ENCODE assay signal across 8 cellular contexts in genomic region chr10:79146611-79147130, GRCh38.
DNase-seq lines count a peak whose midpoint lies in the region; ATAC-seq and TF ChIP-seq lines count a peak whose summit lies in the region.

No MANE protein-coding gene starts in this region.

- no peak for TF ChIP-seq EP300 in ovary (IDR thresholded peaks at IDR 0.05)

- H3K4me1 ChIP-seq in ovary (ENCODE audit: insufficient read depth): peaks cover 62% of the 10 kb centered on the region

- POLR2A ChIA-PET in HEK293T (lab: Yijun Ruan, JAX): no interaction called here

- no peaks in the 10 kb centered on the region for H3K36me3 ChIP-seq in ovary

- no peak overlapping the region for H3K4me3 ChIP-seq in AG10803 (ENCODE audit: low read length)
- H3K4me3 ChIP-seq in fibroblast of the aortic adventitia (ENCODE audit: low read depth, low read length): no peak overlapping the region
- H3K4me3 ChIP-seq in ovary: no peak overlapping the region

- intact Hi-C loops in ovary (cut with DNase I): loop anchor here in 2 of 4 donors (5.0 kb wide), 1 partner anchor 74 kb away; no protein-coding TSS in a partner anchor

- H3K27me3 ChIP-seq in ovary: no peaks in the 10 kb centered on the region

- H3K9me3 ChIP-seq in ovary: no peaks in the 10 kb centered on the region

- WGBS in ovary, 3 donors: 24 to 47% (median 38%) methylated on average over 13 of the region's 13 CpGs

- DNase-seq in AG10803 (ENCODE audit: low read depth) (peak; percentile 80), RPMI8226 (peak; percentile 9), fibroblast of the aortic adventitia (ENCODE audit: low read depth) (peak; percentile 63), ovary (peak; percentile 64 to 76 (median 66)), HEK293T (ENCODE audit: extremely low spot score) (no peak), AG20443 (ENCODE audit: low spot score) (no peak)
- no peak for DNase-seq in NK-92 treated with Interleukin-12 subunit alpha and Interleukin-12 subunit beta, amount 100 ng/mL, for 24 hours (lab: John Stamatoyannopoulos, UW)

- no peak for ATAC-seq in HG02970 (IDR thresholded peaks at IDR 0.05; ENCODE audit: low FRiP score, unreplicated experiment)

- TF ChIP-seq POLR2A in ovary (IDR thresholded peaks at IDR 0.05): no peak

- TF ChIP-seq CTCF in AG10803 (conservative IDR thresholded peaks at IDR 0.05; ENCODE audit: low read length): peak; percentile 22
- TF ChIP-seq CTCF in fibroblast of the aortic adventitia (IDR thresholded peaks at IDR 0.05; ENCODE audit: insufficient read depth, low read length): peak; percentile 28
- peak in 2 of 3 donors; percentile 32 to 40 for TF ChIP-seq CTCF in ovary (IDR thresholded peaks at IDR 0.05)

- H3K27ac ChIP-seq in ovary: peak overlapping the region; percentile 28 to 74

- CTCF ChIA-PET in HEK293T (lab: Yijun Ruan, JAX): no interaction called here

TF ChIP-seq in HEK293T, 16 proteins besides CTCF, POLR2A, EP300 and RAD21:
- TF ChIP-seq PKNOX1 (IDR thresholded peaks at IDR 0.05): no peak
- TF ChIP-seq ARNT (IDR thresholded peaks at IDR 0.05): no peak
- TF ChIP-seq TARDBP (IDR thresholded peaks at IDR 0.05): no peak
- TF ChIP-seq SUZ12 (IDR thresholded peaks at IDR 0.05): no peak
- TF ChIP-seq ZNF384 (IDR thresholded peaks at IDR 0.05): no peak
- no peak for TF ChIP-seq ELF4 (IDR thresholded peaks at IDR 0.05)
- no peak for TF ChIP-seq HDGF (IDR thresholded peaks at IDR 0.05; ENCODE audit: borderline replicate concordance)
- TF ChIP-seq FOXK2 (IDR thresholded peaks at IDR 0.05): no peak
- no peak for TF ChIP-seq CTBP1 (IDR thresholded peaks at IDR 0.05; ENCODE audit: borderline replicate concordance)
- TF ChIP-seq FOXA1 (IDR thresholded peaks at IDR 0.05): no peak
- no peak for TF ChIP-seq LEF1 (IDR thresholded peaks at IDR 0.05; ENCODE audit: borderline replicate concordance)
- TF ChIP-seq FOXM1 (IDR thresholded peaks at IDR 0.05; ENCODE audit: borderline replicate concordance): no peak
- no peak for TF ChIP-seq BHLHE40 (IDR thresholded peaks at IDR 0.05; ENCODE audit: borderline replicate concordance)
- no peak for TF ChIP-seq NFRKB (IDR thresholded peaks at IDR 0.05)
- TF ChIP-seq SP1 (IDR thresholded peaks at IDR 0.05): no peak
- TF ChIP-seq L3MBTL2 (conservative IDR thresholded peaks at IDR 0.05): no peak

Comparison
In these comparisons a context has a peak if more than half of its experiments do, and no peak if none do; other contexts are left out.
1. DNase-seq: peak in AG10803 (single experiment), RPMI8226 (single experiment), fibroblast of the aortic adventitia (single experiment) and ovary (5 of 5); none in NK-92 treated with Interleukin-12 subunit alpha and Interleukin-12 subunit beta, amount 100 ng/mL, for 24 hours (single experiment), HEK293T (single experiment) and AG20443 (single experiment).
2. Peak in every context shown above with its lines, with median percentiles within 50 percentile points of each other: CTCF ChIP-seq.